Comparison of ENCODE assay signal across 25 cellular contexts in the genomic region with DNA sequence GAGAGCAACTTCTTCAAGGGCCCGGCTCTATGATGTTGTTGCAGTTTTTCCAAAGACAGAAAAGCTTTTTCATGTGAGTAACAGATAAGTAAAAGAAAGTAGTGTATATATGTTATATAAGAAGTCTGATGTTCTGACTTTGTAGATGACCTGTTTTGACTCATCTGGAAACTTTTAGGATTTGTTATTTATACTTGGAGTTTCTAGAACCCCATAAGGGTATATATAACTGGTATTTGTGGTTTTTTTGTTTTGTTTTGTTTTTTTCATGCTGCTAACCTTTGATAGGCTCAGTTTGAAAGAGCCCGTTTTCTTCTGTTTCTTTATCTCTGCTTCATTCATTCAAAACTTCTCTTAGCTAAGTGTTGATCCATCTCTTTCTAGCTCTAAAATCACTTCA. TPM values are rescaled to one million over a fixed set of nuclear protein-coding genes. Genes with fewer than 3 reads are reported as not detected.
DNase-seq lines count a peak whose midpoint lies in the region; ATAC-seq lines count a peak whose summit lies in the region.
"Had no signal": no experiment of that assay in that cellular context is flagged by ENCODE, and none has a peak within 500 bp of the region (broad histone marks: within the 10 kb centered on the region; RNA-seq: fewer than 3 reads in every experiment).

No MANE protein-coding gene starts in this region.

- no peak for ATAC-seq in activated CD8-positive, alpha-beta memory T cell treated with anti-CD3 and anti-CD28 coated beads, Interleukin-2, amount 10 ng/mL, durations not matched to agents 7 days and 5 days
- peak; percentile 65 for ATAC-seq in stimulated activated effector memory CD8-positive, alpha-beta T cell treated with anti-CD3 and anti-CD28 coated beads, Interleukin-12 subunit alpha, Interleukin-12 subunit beta, amount 100 ng/mL, for 72 hours
- ATAC-seq: A549, GM12878, HCT116 had no signal

- peak overlapping the region; percentile 58 for H3K27ac Mint-ChIP-seq in activated CD8-positive, alpha-beta memory T cell treated with anti-CD3 and anti-CD28 coated beads, Interleukin-2, amount 10 ng/mL, durations not matched to agents 7 days and 5 days
- H3K27ac Mint-ChIP-seq in activated naive CD4-positive, alpha-beta T cell treated with anti-CD3 and anti-CD28 coated beads, Interleukin-2, amount 50 U/mL, for 24 hours, result peak overlapping the region; percentile 15
- no peak overlapping the region for H3K27ac Mint-ChIP-seq in stimulated activated effector memory CD8-positive, alpha-beta T cell treated with anti-CD3 and anti-CD28 coated beads, Interleukin-12 subunit alpha, Interleukin-12 subunit beta, amount 100 ng/mL, for 72 hours
- H3K27ac Mint-ChIP-seq: CD14-positive monocyte; CD4-positive, alpha-beta T cell; CD8-positive, alpha-beta memory T cell; H9 had no signal

- CTCF ChIA-PET in activated CD8-positive, alpha-beta memory T cell treated with anti-CD3 and anti-CD28 coated beads, Interleukin-2, amount 10 ng/mL, durations not matched to agents 7 days and 5 days (lab: Charles Lee), result interaction anchor here (0.6 to 2.0 kb wide), 20 partner anchors 8 to 754 kb away, joined by 3 to 10 read pairs (median 4); a partner anchor contains a TSS

- H3K36me3 Mint-ChIP-seq in activated CD8-positive, alpha-beta memory T cell treated with anti-CD3 and anti-CD28 coated beads, Interleukin-2, amount 10 ng/mL, durations not matched to agents 7 days and 5 days, result peaks cover 28% of the 10 kb centered on the region
- peaks cover 16% of the 10 kb centered on the region for H3K36me3 Mint-ChIP-seq in activated naive CD4-positive, alpha-beta T cell treated with anti-CD3 and anti-CD28 coated beads, Interleukin-2, amount 50 U/mL, for 24 hours
- peaks cover 99% of the 10 kb centered on the region for H3K36me3 Mint-ChIP-seq in stimulated activated effector memory CD8-positive, alpha-beta T cell treated with anti-CD3 and anti-CD28 coated beads, Interleukin-12 subunit alpha, Interleukin-12 subunit beta, amount 100 ng/mL, for 72 hours

- H3K9ac ChIP-seq in SK-N-MC (ENCODE audit: insufficient read length), result no peak overlapping the region
- H3K9ac ChIP-seq: BLaER1 treated with 17β-estradiol and CSF1 and Interleukin-3, amounts not matched to agents 10 nM and 100 nM; GM23248 had no signal

- H3K4me1 Mint-ChIP-seq in activated CD8-positive, alpha-beta memory T cell treated with anti-CD3 and anti-CD28 coated beads, Interleukin-2, amount 10 ng/mL, durations not matched to agents 7 days and 5 days, result peaks cover 29% of the 10 kb centered on the region
- H3K4me1 Mint-ChIP-seq in activated naive CD4-positive, alpha-beta T cell treated with anti-CD3 and anti-CD28 coated beads, Interleukin-2, amount 50 U/mL, for 24 hours, result peaks cover 10% of the 10 kb centered on the region
- H3K4me1 Mint-ChIP-seq in stimulated activated effector memory CD8-positive, alpha-beta T cell treated with anti-CD3 and anti-CD28 coated beads, Interleukin-12 subunit alpha, Interleukin-12 subunit beta, amount 100 ng/mL, for 72 hours, result peaks cover 26% of the 10 kb centered on the region

- no peaks in the 10 kb centered on the region for H3K9me3 ChIP-seq in SK-N-MC (ENCODE audit: low read depth, low read length)
- H3K9me3 ChIP-seq: A549; BE2C; BLaER1 treated with 17β-estradiol and CSF1 and Interleukin-3, amounts not matched to agents 10 nM and 100 nM had no signal

- peaks cover 31% of the 10 kb centered on the region for H3K36me3 ChIP-seq in SK-N-MC (ENCODE audit: insufficient read depth, low read length)

- no peak overlapping the region for H3K4me3 Mint-ChIP-seq in activated CD8-positive, alpha-beta memory T cell treated with anti-CD3 and anti-CD28 coated beads, Interleukin-2, amount 10 ng/mL, durations not matched to agents 7 days and 5 days
- no peak overlapping the region for H3K4me3 Mint-ChIP-seq in activated naive CD4-positive, alpha-beta T cell treated with anti-CD3 and anti-CD28 coated beads, Interleukin-2, amount 50 U/mL, for 24 hours
- H3K4me3 Mint-ChIP-seq in stimulated activated effector memory CD8-positive, alpha-beta T cell treated with anti-CD3 and anti-CD28 coated beads, Interleukin-12 subunit alpha, Interleukin-12 subunit beta, amount 100 ng/mL, for 72 hours, result no peak overlapping the region
- H3K4me3 Mint-ChIP-seq: CD14-positive monocyte; CD4-positive, alpha-beta T cell; CD8-positive, alpha-beta memory T cell; H9 had no signal

- no peaks in the 10 kb centered on the region for H3K27me3 Mint-ChIP-seq in activated CD8-positive, alpha-beta memory T cell treated with anti-CD3 and anti-CD28 coated beads, Interleukin-2, amount 10 ng/mL, durations not matched to agents 7 days and 5 days
- H3K27me3 Mint-ChIP-seq in activated naive CD4-positive, alpha-beta T cell treated with anti-CD3 and anti-CD28 coated beads, Interleukin-2, amount 50 U/mL, for 24 hours, result no peaks in the 10 kb centered on the region
- H3K27me3 Mint-ChIP-seq: CD4-positive, alpha-beta T cell; CD8-positive, alpha-beta memory T cell had no signal

- no peaks in the 10 kb centered on the region for H3K9me3 Mint-ChIP-seq in activated CD8-positive, alpha-beta memory T cell treated with anti-CD3 and anti-CD28 coated beads, Interleukin-2, amount 10 ng/mL, durations not matched to agents 7 days and 5 days (ENCODE audit: low read depth)
- H3K9me3 Mint-ChIP-seq in activated naive CD4-positive, alpha-beta T cell treated with anti-CD3 and anti-CD28 coated beads, Interleukin-2, amount 50 U/mL, for 24 hours, result no peaks in the 10 kb centered on the region
- no peaks in the 10 kb centered on the region for H3K9me3 Mint-ChIP-seq in stimulated activated effector memory CD8-positive, alpha-beta T cell treated with anti-CD3 and anti-CD28 coated beads, Interleukin-12 subunit alpha, Interleukin-12 subunit beta, amount 100 ng/mL, for 72 hours
- H3K9me3 Mint-ChIP-seq: CD14-positive monocyte; CD4-positive, alpha-beta T cell; CD8-positive, alpha-beta memory T cell; H9 had no signal

- peak overlapping the region; percentile 26; the same call in 1 of the 2 replicates for H3K27ac ChIP-seq in SK-N-MC
- H3K27ac ChIP-seq: A549; BLaER1 treated with 17β-estradiol and CSF1 and Interleukin-3, amounts not matched to agents 10 nM and 100 nM; GM23248 had no signal

- no peak for DNase-seq in activated CD8-positive, alpha-beta memory T cell treated with anti-CD3 and anti-CD28 coated beads, Interleukin-2, amount 10 ng/mL, durations not matched to agents 7 days and 5 days
- DNase-seq in activated CD8-positive, alpha-beta memory T cell treated with anti-CD3 and anti-CD28 coated beads, Interleukin-2, amount 50 U/mL, for 48 hours, result no peak
- no peak for DNase-seq in activated naive CD4-positive, alpha-beta T cell treated with Interleukin-2 at 50 U/mL for 16 hours
- DNase-seq in SK-N-MC (ENCODE audit: low read depth, low spot score), result no peak
- DNase-seq in stimulated activated effector memory CD8-positive, alpha-beta T cell treated with anti-CD3 and anti-CD28 coated beads, Interleukin-12 subunit alpha, Interleukin-12 subunit beta, amount 100 ng/mL, for 72 hours (ENCODE audit: low spot score in 2 of 2), result no peak
- DNase-seq in NCI-H82 (lab: John Stamatoyannopoulos, UW), result no peak
- DNase-seq: 8988T; ACHN; AML-193; BE2C; CD4-positive, alpha-beta T cell; CD8-positive, alpha-beta memory T cell; DMS 273 treated with DMSO at 0.1 percent for 48 hours; DMS79; EL; GDM1; GM23248; H9 had no signal

- H3K4me3 ChIP-seq in SK-N-MC, result no peak overlapping the region
- H3K4me3 ChIP-seq: A549; BLaER1 treated with 17β-estradiol and CSF1 and Interleukin-3, amounts not matched to agents 10 nM and 100 nM; GM12878; GM23248 had no signal

RNA-seq across cellular contexts. Expression of a gene that starts 7.3 kb away (rescaled TPM):
- total RNA-seq in activated CD8-positive, alpha-beta memory T cell treated with anti-CD3 and anti-CD28 coated beads, Interleukin-2, amount 10 ng/mL, durations not matched to agents 7 days and 5 days, result 10 to 100 TPM; 43.0 to 48.8 TPM

RNA-seq across cellular contexts. Expression of a gene that starts 21.2 kb away (rescaled TPM):
- not detected for total RNA-seq in activated CD8-positive, alpha-beta memory T cell treated with anti-CD3 and anti-CD28 coated beads, Interleukin-2, amount 10 ng/mL, durations not matched to agents 7 days and 5 days
- total RNA-seq: CD8-positive, alpha-beta memory T cell had no signal

RNA-seq across cellular contexts. Expression of a gene that starts 41.8 kb away (rescaled TPM):
- total RNA-seq in activated CD8-positive, alpha-beta memory T cell treated with anti-CD3 and anti-CD28 coated beads, Interleukin-2, amount 10 ng/mL, durations not matched to agents 7 days and 5 days, result not detected
- total RNA-seq: CD4-positive, alpha-beta T cell; CD8-positive, alpha-beta memory T cell; GM12878; H1 had no signal
